In the genomic region with DNA sequence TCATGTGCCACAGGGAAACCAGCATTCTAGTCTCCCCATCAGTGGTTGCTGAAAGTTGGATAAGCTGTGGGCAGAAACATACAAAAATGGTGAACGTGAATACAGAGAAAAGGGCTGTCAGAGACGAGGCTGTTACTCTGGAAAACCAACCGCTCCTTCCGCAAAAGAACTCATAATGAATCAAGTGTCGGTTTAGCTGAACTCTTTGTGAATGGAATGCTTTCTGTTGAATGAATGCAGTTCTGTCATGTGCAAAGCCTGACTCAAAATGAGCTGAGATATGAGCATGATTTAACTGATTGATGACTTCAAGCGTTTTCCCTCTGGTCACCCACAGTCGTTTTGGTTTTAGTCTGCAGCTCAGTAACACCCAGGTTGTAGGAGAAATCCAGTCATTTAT, we compare ENCODE assay signal across 16 cellular contexts.
DNase-seq lines count a peak whose midpoint lies in the region; ATAC-seq lines count a peak whose summit lies in the region.
"Had no signal": no experiment of that assay in that cellular context is flagged by ENCODE, and none has a peak within 500 bp of the region (broad histone marks: within the 10 kb centered on the region; RNA-seq: fewer than 3 reads in every experiment).

No MANE protein-coding gene starts in this region.

- no peak overlapping the region for H4K12ac ChIP-seq in trophoblast cell (ENCODE audit: low read depth, low read length)

- H3K9me3 Mint-ChIP-seq in activated CD8-positive, alpha-beta T cell treated with anti-CD3 and anti-CD28 coated beads, Interleukin-2, amount 10 ng/mL, durations not matched to agents 7 days and 5 days (ENCODE audit: insufficient read depth), result no peaks in the 10 kb centered on the region
- H3K9me3 Mint-ChIP-seq: nephron progenitor cell had no signal

- no peak overlapping the region for H2AFZ ChIP-seq in trophoblast cell (ENCODE audit: insufficient read depth, low read length, poor library complexity)

- no peak overlapping the region for H3K4me3 ChIP-seq in trophoblast cell (ENCODE audit: low read depth, low read length)
- H3K4me3 ChIP-seq: body of pancreas, esophagus squamous epithelium, K562 had no signal

- H3K9me3 ChIP-seq in trophoblast cell (ENCODE audit: insufficient read depth, low read depth, low read length), result no peaks in the 10 kb centered on the region
- H3K9me3 ChIP-seq: body of pancreas, esophagus squamous epithelium had no signal

- H2BK5ac ChIP-seq in trophoblast cell (ENCODE audit: low read depth, low read length, poor library complexity), result peak overlapping the region; percentile 64

- H3K27me3 ChIP-seq in trophoblast cell (ENCODE audit: insufficient read depth, low read length), result no peaks in the 10 kb centered on the region
- H3K27me3 ChIP-seq: body of pancreas, esophagus squamous epithelium had no signal

- peaks cover 26% of the 10 kb centered on the region for H3K36me3 Mint-ChIP-seq in activated CD8-positive, alpha-beta T cell treated with anti-CD3 and anti-CD28 coated beads, Interleukin-2, amount 10 ng/mL, durations not matched to agents 7 days and 5 days (ENCODE audit: low read depth)

- peak overlapping the region; percentile 19 for H3K4me3 Mint-ChIP-seq in activated CD8-positive, alpha-beta T cell treated with anti-CD3 and anti-CD28 coated beads, Interleukin-2, amount 10 ng/mL, durations not matched to agents 7 days and 5 days
- H3K4me3 Mint-ChIP-seq: nephron progenitor cell had no signal

- peaks cover 1% of the 10 kb centered on the region for H3K27me3 Mint-ChIP-seq in activated CD8-positive, alpha-beta T cell treated with anti-CD3 and anti-CD28 coated beads, Interleukin-2, amount 10 ng/mL, durations not matched to agents 7 days and 5 days (ENCODE audit: low read depth)

- no peak overlapping the region for H2AK5ac ChIP-seq in trophoblast cell (ENCODE audit: low read length)

- peak; percentile 58 for DNase-seq in activated CD8-positive, alpha-beta memory T cell treated with anti-CD3 and anti-CD28 coated beads for 24 hours
- no peak for DNase-seq in activated CD8-positive, alpha-beta memory T cell treated with anti-CD3 and anti-CD28 coated beads, Interleukin-2, amount 50 U/mL, for 48 hours
- no peak for DNase-seq in activated CD8-positive, alpha-beta T cell treated with anti-CD3 and anti-CD28 coated beads, Interleukin-2, amount 10 ng/mL, durations not matched to agents 7 days and 5 days
- DNase-seq in trophoblast cell (no peak), inferior parietal cortex (ENCODE audit: extremely low spot score) (no peak), hepatic stellate cell (ENCODE audit: low spot score) (no peak), SKM-1 (lab: John Stamatoyannopoulos, UW; ENCODE audit: unreplicated experiment) (no peak)
- DNase-seq: ACHN, body of pancreas, esophagus squamous epithelium, islet precursor cell, NCI-H2171, nephron progenitor cell had no signal

- POLR2A ChIA-PET in activated CD8-positive, alpha-beta T cell treated with anti-CD3 and anti-CD28 coated beads, Interleukin-2, amount 10 ng/mL, durations not matched to agents 7 days and 5 days (lab: Charles Lee), result interaction anchor here (0.7 to 5.1 kb wide), 22 partner anchors 12 to 340 kb away, joined by 3 to 125 read pairs (median 4); no protein-coding TSS in a partner anchor

- peak overlapping the region; percentile 93 for H2BK12ac ChIP-seq in trophoblast cell (ENCODE audit: low read length)

- peaks cover 12 to 15% of the 10 kb centered on the region in 2 experiments for H3K4me1 ChIP-seq in trophoblast cell (ENCODE audit: control insufficient read depth in 1 of 2, insufficient read depth in 2 of 2, low read length in 2 of 2)
- H3K4me1 ChIP-seq: body of pancreas had no signal

- no peak overlapping the region for H3K4ac ChIP-seq in trophoblast cell (ENCODE audit: low read depth, low read length)

- peaks cover 29% of the 10 kb centered on the region for H3K79me1 ChIP-seq in trophoblast cell (ENCODE audit: low read length)

- H3K14ac ChIP-seq in trophoblast cell (ENCODE audit: low read length), result peak overlapping the region; percentile 40

- peak overlapping the region; percentile 85 for H2BK120ac ChIP-seq in trophoblast cell (ENCODE audit: insufficient read depth, low read length, poor library complexity)

- ATAC-seq in HG02798 (IDR thresholded peaks at IDR 0.05; ENCODE audit: poor library complexity, unreplicated experiment), result peak; percentile 23
- ATAC-seq in activated CD8-positive, alpha-beta T cell treated with anti-CD3 and anti-CD28 coated beads, Interleukin-2, amount 10 ng/mL, durations not matched to agents 7 days and 5 days, result no peak
- ATAC-seq: body of pancreas, K562, Right ventricle myocardium inferior had no signal

- H3K27ac Mint-ChIP-seq in activated CD8-positive, alpha-beta T cell treated with anti-CD3 and anti-CD28 coated beads, Interleukin-2, amount 10 ng/mL, durations not matched to agents 7 days and 5 days, result peak overlapping the region; percentile 61
- H3K27ac Mint-ChIP-seq: nephron progenitor cell had no signal

- peak overlapping the region; percentile 79 for H4K91ac ChIP-seq in trophoblast cell (ENCODE audit: low read depth, low read length)

- no peaks in the 10 kb centered on the region for H3K36me3 ChIP-seq in trophoblast cell (ENCODE audit: control insufficient read depth in 1 of 2, insufficient read depth in 2 of 2, low read length in 2 of 2)
- H3K36me3 ChIP-seq: esophagus squamous epithelium had no signal

- H3K4me2 ChIP-seq in trophoblast cell (ENCODE audit: low read length), result no peak overlapping the region

- no peaks in the 10 kb centered on the region for H3K79me2 ChIP-seq in trophoblast cell (ENCODE audit: control insufficient read depth, insufficient read depth, low read length, poor library complexity)

- H3K27ac ChIP-seq in trophoblast cell (ENCODE audit: low read depth, low read length), result no peak overlapping the region
- H3K27ac ChIP-seq: body of pancreas, esophagus squamous epithelium had no signal

- H3K23ac ChIP-seq in trophoblast cell (ENCODE audit: low read length), result no peak overlapping the region

- H3K4me1 Mint-ChIP-seq in activated CD8-positive, alpha-beta T cell treated with anti-CD3 and anti-CD28 coated beads, Interleukin-2, amount 10 ng/mL, durations not matched to agents 7 days and 5 days (ENCODE audit: low read depth), result peaks cover 85% of the 10 kb centered on the region

- peak overlapping the region; percentile 23 for H3K18ac ChIP-seq in trophoblast cell (ENCODE audit: low read length)

- peak overlapping the region; percentile 31 for H4K8ac ChIP-seq in trophoblast cell (ENCODE audit: low read depth, low read length)

- CTCF ChIA-PET in activated CD8-positive, alpha-beta T cell treated with anti-CD3 and anti-CD28 coated beads, Interleukin-2, amount 10 ng/mL, durations not matched to agents 7 days and 5 days (lab: Charles Lee), result interaction anchor here (0.7 to 14.2 kb wide), 36 partner anchors 9 to 542 kb away, joined by 3 to 204 read pairs (median 5); no protein-coding TSS in a partner anchor

- no CpG with 5 or more reads among the region's 7 CpGs for WGBS in trophoblast cell (ENCODE audit: extremely low coverage, insufficient coverage, insufficient read length)

- H3K9ac ChIP-seq in trophoblast cell (ENCODE audit: low read length), result no peak overlapping the region
